In the genomic region with DNA sequence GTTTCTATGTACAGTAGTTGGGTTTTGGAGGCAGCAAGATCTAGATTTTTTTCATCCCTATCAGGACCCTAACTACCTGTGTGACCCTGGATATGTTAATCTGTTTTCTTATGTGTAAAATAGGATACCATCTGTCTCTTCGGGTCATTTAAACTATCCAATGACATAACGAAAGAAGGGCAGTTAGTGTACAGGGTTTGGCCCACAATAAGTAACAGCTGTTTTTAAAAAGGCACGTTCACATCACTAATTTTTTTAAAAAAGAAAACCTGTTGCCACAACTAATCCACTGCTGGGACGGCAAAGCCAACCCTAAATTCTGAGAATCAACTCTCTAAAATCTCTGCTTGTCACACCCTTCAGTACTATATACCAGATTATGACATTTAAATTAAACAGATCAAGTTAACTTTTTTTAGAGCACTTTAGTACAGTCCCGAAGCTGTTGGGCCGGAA, we compare ENCODE assay signal across 9 cellular contexts. TPM values are rescaled to one million over a fixed set of nuclear protein-coding genes. Genes with fewer than 3 reads are reported as not detected.
DNase-seq lines count a peak whose midpoint lies in the region; ATAC-seq and TF ChIP-seq lines count a peak whose summit lies in the region.
"Had no signal": no experiment of that assay in that cellular context is flagged by ENCODE, and none has a peak within 500 bp of the region (broad histone marks: within the 10 kb centered on the region; RNA-seq: fewer than 3 reads in every experiment).

No MANE protein-coding gene starts in this region.

- H3K27me3 ChIP-seq in cardiac muscle cell = no peaks in the 10 kb centered on the region
- H3K27me3 ChIP-seq in endocrine pancreas (ENCODE audit: control insufficient read depth, insufficient read depth, low read length) = no peaks in the 10 kb centered on the region
- no peaks in the 10 kb centered on the region for H3K27me3 ChIP-seq in parathyroid adenoma (ENCODE audit: control insufficient read depth, insufficient read depth, low read length)

- peak overlapping the region; percentile 72 for H2AFZ ChIP-seq in parathyroid adenoma

- peak overlapping the region; percentile 97 for H3K27ac ChIP-seq in cardiac muscle cell
- H3K27ac ChIP-seq in parathyroid adenoma = peak overlapping the region; percentile 71

- no peak for ATAC-seq in left colon

- intact Hi-C loops in cardiac septum (cut with DNase I) (loop anchor here (5.0 to 10.0 kb wide), 2 partner anchors 81 to 932 kb away; partner anchors contain the start of gene ARL4C), left colon (cut with DNase I, micrococcal nuclease) (no loop called here)

- H3K9me3 ChIP-seq in cardiac muscle cell (ENCODE audit: low read depth) = no peaks in the 10 kb centered on the region
- H3K9me3 ChIP-seq in endocrine pancreas (ENCODE audit: control insufficient read depth, low read length) = no peaks in the 10 kb centered on the region
- no peaks in the 10 kb centered on the region for H3K9me3 ChIP-seq in parathyroid adenoma (ENCODE audit: control insufficient read depth, low read length)

- H3K4me3 ChIP-seq in cardiac muscle cell (peak overlapping the region; percentile 59), endocrine pancreas (ENCODE audit: control insufficient read depth, insufficient read depth, low read length) (peak overlapping the region; percentile 73), parathyroid adenoma (ENCODE audit: low read depth, low read length) (peak overlapping the region; percentile 78)

- TF ChIP-seq CTCF in cardiac muscle cell (IDR thresholded peaks at IDR 0.05; ENCODE audit: low read depth, low read length) = no peak
- TF ChIP-seq CTCF in parathyroid adenoma (IDR thresholded peaks at IDR 0.05) = no peak

- H3K79me2 ChIP-seq in parathyroid adenoma = no peaks in the 10 kb centered on the region

- H3K4me2 ChIP-seq in parathyroid adenoma (ENCODE audit: low read length) = peak overlapping the region; percentile 82

- H3K36me3 ChIP-seq in cardiac muscle cell (no peaks in the 10 kb centered on the region), endocrine pancreas (ENCODE audit: control insufficient read depth, insufficient read depth, low read length) (no peaks in the 10 kb centered on the region), parathyroid adenoma (ENCODE audit: control insufficient read depth, insufficient read depth, low read length) (no peaks in the 10 kb centered on the region)

- H3K4me1 ChIP-seq in cardiac muscle cell (ENCODE audit: low read depth) (no peaks in the 10 kb centered on the region), endocrine pancreas (ENCODE audit: control insufficient read depth, insufficient read depth, low read length) (peaks cover 7% of the 10 kb centered on the region), parathyroid adenoma (no peaks in the 10 kb centered on the region)

- no peak for DNase-seq in cardiac muscle cell (ENCODE audit: low read depth in 1 of 2, low spot score in 1 of 2)
- no peak for DNase-seq in cardiac septum (ENCODE audit: low spot score)
- DNase-seq in NCI-H524 (lab: John Stamatoyannopoulos, UW) = peak; percentile 18 to 64
- DNase-seq in left colon = no peak
- DNase-seq in HCEC 1CT = no peak
- DNase-seq in NCI-H1105 (lab: John Stamatoyannopoulos, UW) = no peak

- H3K9ac ChIP-seq in endocrine pancreas (ENCODE audit: control insufficient read depth, insufficient read depth, low read length) (peak overlapping the region; percentile 10), parathyroid adenoma (no peak overlapping the region)

RNA-seq across cellular contexts. Expression of gene USP40, which starts 0.9 kb away (rescaled TPM):
- total RNA-seq in cardiac muscle cell (21.7 and 23.6 TPM in 2 replicates), cardiac septum (23.8 TPM), left colon (10 to 100 TPM; 26.4 to 27.9 TPM)
- polyA plus RNA-seq in cardiac muscle cell = 12.7 and 14.0 TPM in 2 replicates

RNA-seq across cellular contexts. Expression of gene UGT1A8, which starts 51.7 kb away (rescaled TPM):
- total RNA-seq in cardiac muscle cell (not detected in 2 replicates), cardiac septum (not detected), left colon (10 to 100 TPM; 19.3 to 25.1 TPM)
- polyA plus RNA-seq in cardiac muscle cell = not detected in 2 replicates
- total RNA-seq: glomerular endothelial cell had no signal

Comparison
In these comparisons a context has a peak if more than half of its experiments do, and no peak if none do; other contexts are left out.
1. DNase-seq: peak in NCI-H524 (2 of 2); none in cardiac muscle cell (0 of 2), cardiac septum (single experiment), left colon (0 of 2), HCEC 1CT (single experiment) and NCI-H1105 (single experiment).
2. RNA of gene UGT1A8, which starts 51.7 kb away (total RNA-seq): 19.3 to 25.1 TPM in left colon; not detected in cardiac septum (single experiment) and not detected in cardiac muscle cell; every median in the first group is over 10 times any median in the second.
3. Peak in every context shown above with its lines, with median percentiles within 50 percentile points of each other: H3K4me3 ChIP-seq.